In genomic region chr1:32991819-32992488, GRCh38 we compare ENCODE assay signal across 8 cellular contexts. TPM values are rescaled to one million over a fixed set of nuclear protein-coding genes. Genes with fewer than 3 reads are reported as not detected.
A peak's percentile ranks its signal among the peaks of the same experiment; 100 is the strongest.
DNase-seq lines count a peak whose midpoint lies in the region; ATAC-seq and TF ChIP-seq lines count a peak whose summit lies in the region.

No MANE protein-coding gene starts in this region.

- H3K4me1 ChIP-seq in thymus (ENCODE audit: control insufficient read depth, insufficient read depth, low read length), result no peaks in the 10 kb centered on the region

- CTCF ChIA-PET in activated CD8-positive, alpha-beta memory T cell treated with anti-CD3 and anti-CD28 coated beads, Interleukin-2, amount 10 ng/mL, durations not matched to agents 7 days and 5 days (lab: Charles Lee), result interaction anchor here (0.6 to 4.1 kb wide), 6 partner anchors 9 to 219 kb away, joined by 3 to 15 read pairs (median 5); no protein-coding TSS in a partner anchor

- ATAC-seq in activated CD8-positive, alpha-beta memory T cell treated with anti-CD3 and anti-CD28 coated beads, Interleukin-2, amount 10 ng/mL, durations not matched to agents 7 days and 5 days, result no peak
- peak; percentile 31 for ATAC-seq in HG03342 (IDR thresholded peaks at IDR 0.05; ENCODE audit: unreplicated experiment)

- TF ChIP-seq CTCF in coronary artery (IDR thresholded peaks at IDR 0.05), result no peak

- H3K27ac ChIP-seq in coronary artery (peak overlapping the region; percentile 8 to 75), thymus (ENCODE audit: low read depth) (peak overlapping the region; percentile 68)

- H3K36me3 Mint-ChIP-seq in activated CD8-positive, alpha-beta memory T cell treated with anti-CD3 and anti-CD28 coated beads, Interleukin-2, amount 10 ng/mL, durations not matched to agents 7 days and 5 days, result peaks cover 3% of the 10 kb centered on the region

- H3K27me3 Mint-ChIP-seq in activated CD8-positive, alpha-beta memory T cell treated with anti-CD3 and anti-CD28 coated beads, Interleukin-2, amount 10 ng/mL, durations not matched to agents 7 days and 5 days, result no peaks in the 10 kb centered on the region

- H3K4me3 Mint-ChIP-seq in activated CD8-positive, alpha-beta memory T cell treated with anti-CD3 and anti-CD28 coated beads, Interleukin-2, amount 10 ng/mL, durations not matched to agents 7 days and 5 days, result peak overlapping the region; percentile 4

- 84% methylated on average over 9 of the region's 9 CpGs for WGBS in thymus

- H3K27me3 ChIP-seq in thymus (ENCODE audit: control insufficient read depth, insufficient read depth), result no peaks in the 10 kb centered on the region

- no peak overlapping the region for H3K4me3 ChIP-seq in coronary artery
- no peak overlapping the region for H3K4me3 ChIP-seq in thymus (ENCODE audit: low read length)

- no peaks in the 10 kb centered on the region for H3K9me3 Mint-ChIP-seq in activated CD8-positive, alpha-beta memory T cell treated with anti-CD3 and anti-CD28 coated beads, Interleukin-2, amount 10 ng/mL, durations not matched to agents 7 days and 5 days (ENCODE audit: low read depth)

- no peaks in the 10 kb centered on the region for H3K36me3 ChIP-seq in thymus (ENCODE audit: control insufficient read depth, insufficient read depth)

- peaks cover 55% of the 10 kb centered on the region for H3K4me1 Mint-ChIP-seq in activated CD8-positive, alpha-beta memory T cell treated with anti-CD3 and anti-CD28 coated beads, Interleukin-2, amount 10 ng/mL, durations not matched to agents 7 days and 5 days

- DNase-seq in activated CD8-positive, alpha-beta memory T cell treated with anti-CD3 and anti-CD28 coated beads, Interleukin-2, amount 10 ng/mL, durations not matched to agents 7 days and 5 days, result no peak
- DNase-seq in activated CD8-positive, alpha-beta memory T cell treated with anti-CD3 and anti-CD28 coated beads for 24 hours, result no peak
- DNase-seq in coronary artery (ENCODE audit: low spot score) (no peak), amniotic stem cell (lab: John Stamatoyannopoulos, UW) (no peak), COLO829 (ENCODE audit: low spot score) (no peak)
- no peak for DNase-seq in central memory CD4-positive, alpha-beta T cell

- H3K27ac Mint-ChIP-seq in activated CD8-positive, alpha-beta memory T cell treated with anti-CD3 and anti-CD28 coated beads, Interleukin-2, amount 10 ng/mL, durations not matched to agents 7 days and 5 days, result peak overlapping the region; percentile 85

- H3K9me3 ChIP-seq in thymus (ENCODE audit: control insufficient read depth), result no peaks in the 10 kb centered on the region

RNA-seq across cellular contexts. Expression of gene RNF19B, which starts 27.3 kb away (rescaled TPM):
- 10 to 100 TPM; 31.6 to 47.4 TPM for total RNA-seq in activated CD8-positive, alpha-beta memory T cell treated with anti-CD3 and anti-CD28 coated beads, Interleukin-2, amount 10 ng/mL, durations not matched to agents 7 days and 5 days
- polyA plus RNA-seq in thymus, result 12.7 TPM

RNA-seq across cellular contexts. Expression of gene AK2, which starts 44.7 kb away (rescaled TPM):
- 100 to 1,000 TPM; 218 to 279 TPM for total RNA-seq in activated CD8-positive, alpha-beta memory T cell treated with anti-CD3 and anti-CD28 coated beads, Interleukin-2, amount 10 ng/mL, durations not matched to agents 7 days and 5 days
- 73.2 TPM for polyA plus RNA-seq in thymus
